10 cellular contexts compared by ENCODE assay signal in the genomic region with DNA sequence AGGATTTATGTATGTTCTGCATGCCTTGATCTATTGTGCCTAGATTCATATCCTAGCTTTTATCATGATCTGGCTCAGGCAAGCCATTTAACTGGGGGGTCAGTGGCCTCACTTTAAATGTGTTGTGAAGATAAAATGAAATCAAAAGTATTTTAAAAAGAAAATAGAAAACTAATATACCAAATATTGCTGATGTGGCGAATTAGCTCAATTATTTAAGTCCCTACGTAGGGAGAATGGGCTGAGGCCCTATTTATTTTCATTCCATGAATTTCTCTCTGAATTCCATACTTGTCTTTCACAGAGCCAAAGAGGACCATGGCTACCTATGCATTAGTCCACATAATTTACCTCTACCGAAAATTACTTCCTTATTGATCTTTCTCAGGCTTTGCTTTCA. TPM values are rescaled to one million over a fixed set of nuclear protein-coding genes. Genes with fewer than 3 reads are reported as not detected.
A peak's percentile ranks its signal among the peaks of the same experiment; 100 is the strongest.
DNase-seq lines count a peak whose midpoint lies in the region; ATAC-seq and TF ChIP-seq lines count a peak whose summit lies in the region.
"Had no signal": no experiment of that assay in that cellular context is flagged by ENCODE, and none has a peak within 500 bp of the region (broad histone marks: within the 10 kb centered on the region; RNA-seq: fewer than 3 reads in every experiment).

No MANE protein-coding gene starts in this region.

- H3K27me3 Mint-ChIP-seq in CD4-positive, alpha-beta T cell, result no peaks in the 10 kb centered on the region

- H3K27ac ChIP-seq in CD4-positive, alpha-beta T cell (ENCODE audit: low read depth, low read length), result no peak overlapping the region
- H3K27ac ChIP-seq in duodenal mucosa (ENCODE audit: low read depth, low read length) (no peak overlapping the region), neural cell (ENCODE audit: low read length) (no peak overlapping the region)
- H3K27ac ChIP-seq: thyroid gland had no signal

- H3K36me3 ChIP-seq in MG63, result peaks cover 18% of the 10 kb centered on the region
- H3K36me3 ChIP-seq in duodenal mucosa (ENCODE audit: control insufficient read depth in 1 of 2, insufficient read depth in 2 of 2, low read length in 2 of 2), result no peaks in the 10 kb centered on the region
- no peaks in the 10 kb centered on the region for H3K36me3 ChIP-seq in neural cell (ENCODE audit: insufficient read depth, low read length)
- H3K36me3 ChIP-seq: thyroid gland had no signal

- no peak for TF ChIP-seq CTCF in CD4-positive, alpha-beta T cell (IDR thresholded peaks at IDR 0.05)
- TF ChIP-seq CTCF in neural cell (IDR thresholded peaks at IDR 0.05; ENCODE audit: poor library complexity, severe bottlenecking), result no peak

- peaks cover 8% of the 10 kb centered on the region for H3K9me3 Mint-ChIP-seq in CD4-positive, alpha-beta T cell

- peak overlapping the region; percentile 95 for H3K4me2 ChIP-seq in neural cell (ENCODE audit: low read length)

- peaks cover 53% of the 10 kb centered on the region for H3K4me1 Mint-ChIP-seq in CD4-positive, alpha-beta T cell (ENCODE audit: low read depth)

- peak overlapping the region; percentile 92 for H3K27ac Mint-ChIP-seq in CD4-positive, alpha-beta T cell

- H3K9ac ChIP-seq in duodenal mucosa (ENCODE audit: low read depth in 1 of 2, low read length in 2 of 2) (peak overlapping the region; percentile 71 to 83), neural cell (ENCODE audit: low read length) (peak overlapping the region; percentile 74)

- H3K36me3 Mint-ChIP-seq in CD4-positive, alpha-beta T cell (ENCODE audit: low read depth), result peaks cover 54% of the 10 kb centered on the region

- POLR2A ChIA-PET in CD4-positive, alpha-beta T cell (lab: Charles Lee), result interaction anchor here (1.1 to 3.5 kb wide), 5 partner anchors 11 to 910 kb away, joined by 3 to 90 read pairs (median 7); a partner anchor contains a TSS

- no peak for ATAC-seq in CD4-positive, alpha-beta T cell (ENCODE audit: poor library complexity)
- no peak for ATAC-seq in GM19023 (IDR thresholded peaks at IDR 0.05; ENCODE audit: unreplicated experiment)
- ATAC-seq in HG02798 (IDR thresholded peaks at IDR 0.05; ENCODE audit: poor library complexity, unreplicated experiment), result no peak
- no peak for ATAC-seq in HG02884 (IDR thresholded peaks at IDR 0.05; ENCODE audit: unreplicated experiment)

- H3K4me3 ChIP-seq in MG63 (peak overlapping the region; percentile 69), duodenal mucosa (ENCODE audit: low read depth in 1 of 2, low read length in 2 of 2) (peak overlapping the region; percentile 97 to 100), neural cell (ENCODE audit: low read length) (peak overlapping the region; percentile 91)

- no peaks in the 10 kb centered on the region for H3K9me3 ChIP-seq in CD4-positive, alpha-beta T cell (ENCODE audit: control insufficient read depth, low read length)
- no peaks in the 10 kb centered on the region; the same call in 1 of the 2 replicates for H3K9me3 ChIP-seq in MG63
- H3K9me3 ChIP-seq in duodenal mucosa (ENCODE audit: control insufficient read depth in 1 of 2, low read length in 2 of 2), result no peaks in the 10 kb centered on the region
- H3K9me3 ChIP-seq in neural cell (ENCODE audit: low read length), result no peaks in the 10 kb centered on the region
- H3K9me3 ChIP-seq: thyroid gland had no signal

- CTCF ChIA-PET in CD4-positive, alpha-beta T cell (lab: Charles Lee), result interaction anchor here (1.6 kb wide), 1 partner anchor 56 kb away, joined by 4 read pairs; a partner anchor contains a TSS

- intact Hi-C loops in CD4-positive, alpha-beta T cell (cut with DNase I, micrococcal nuclease), result loop anchor here in 1 of 2 experiments (1.0 kb wide), 1 partner anchor 62 kb away; no protein-coding TSS in a partner anchor

- H3K4me3 Mint-ChIP-seq in CD4-positive, alpha-beta T cell, result peak overlapping the region; percentile 100

- H3K4me1 ChIP-seq in duodenal mucosa (ENCODE audit: control insufficient read depth in 1 of 2, insufficient read depth in 2 of 2, low read length in 2 of 2), result peaks cover 6 to 18% of the 10 kb centered on the region in 2 donors

- TF ChIP-seq RAD21 in neural cell (conservative IDR thresholded peaks at IDR 0.05), result no peak

- peaks cover 15% of the 10 kb centered on the region for H3K79me2 ChIP-seq in neural cell (replicated peaks; ENCODE audit: insufficient read depth, low read length)

- H3K27me3 ChIP-seq in CD4-positive, alpha-beta T cell (ENCODE audit: control insufficient read depth, insufficient read depth, low read length), result no peaks in the 10 kb centered on the region
- H3K27me3 ChIP-seq in MG63 (no peaks in the 10 kb centered on the region), duodenal mucosa (ENCODE audit: control insufficient read depth in 1 of 2, insufficient read depth in 2 of 2, low read length in 2 of 2) (no peaks in the 10 kb centered on the region), neural cell (ENCODE audit: insufficient read depth, low read depth, low read length) (peaks cover 10% of the 10 kb centered on the region)
- H3K27me3 ChIP-seq: thyroid gland had no signal

- no peaks in the 10 kb centered on the region for H4K20me1 ChIP-seq in neural cell (ENCODE audit: insufficient read depth)

- no peak for DNase-seq in CD4-positive, alpha-beta T cell
- DNase-seq in MG63, result no peak
- no peak for DNase-seq in OCI-M1 (lab: John Stamatoyannopoulos, UW)
- DNase-seq: activated CD4-positive, alpha-beta T cell treated with anti-CD3 and anti-CD28 coated beads for 1 hour had no signal

- H3K9me2 ChIP-seq in neural cell (ENCODE audit: insufficient read depth, low read length), result no peaks in the 10 kb centered on the region

- H3F3A ChIP-seq in neural cell (ENCODE audit: insufficient read depth, low read length, poor library complexity, severe bottlenecking), result peaks cover 3% of the 10 kb centered on the region

- peak overlapping the region; percentile 87 for H2AFZ ChIP-seq in neural cell (ENCODE audit: low read depth, low read length)

- no peak for TF ChIP-seq EP300 in neural cell (conservative IDR thresholded peaks at IDR 0.05; ENCODE audit: poor library complexity, severe bottlenecking)

TF ChIP-seq in neural cell, 6 proteins besides CTCF, POLR2A, EP300 and RAD21:
- TF ChIP-seq TAF1 (IDR thresholded peaks at IDR 0.05; ENCODE audit: low read depth) (no peak), EZH2 (IDR thresholded peaks at IDR 0.05; ENCODE audit: borderline replicate concordance, insufficient read depth, low read length, poor library complexity, severe bottlenecking) (no peak), POLR2AphosphoS5 (IDR thresholded peaks at IDR 0.05) (no peak), MXI1 (conservative IDR thresholded peaks at IDR 0.05; ENCODE audit: poor library complexity, severe bottlenecking) (no peak), SMC3 (conservative IDR thresholded peaks at IDR 0.05; ENCODE audit: poor library complexity) (no peak)
- TF ChIP-seq, protein P1, sequence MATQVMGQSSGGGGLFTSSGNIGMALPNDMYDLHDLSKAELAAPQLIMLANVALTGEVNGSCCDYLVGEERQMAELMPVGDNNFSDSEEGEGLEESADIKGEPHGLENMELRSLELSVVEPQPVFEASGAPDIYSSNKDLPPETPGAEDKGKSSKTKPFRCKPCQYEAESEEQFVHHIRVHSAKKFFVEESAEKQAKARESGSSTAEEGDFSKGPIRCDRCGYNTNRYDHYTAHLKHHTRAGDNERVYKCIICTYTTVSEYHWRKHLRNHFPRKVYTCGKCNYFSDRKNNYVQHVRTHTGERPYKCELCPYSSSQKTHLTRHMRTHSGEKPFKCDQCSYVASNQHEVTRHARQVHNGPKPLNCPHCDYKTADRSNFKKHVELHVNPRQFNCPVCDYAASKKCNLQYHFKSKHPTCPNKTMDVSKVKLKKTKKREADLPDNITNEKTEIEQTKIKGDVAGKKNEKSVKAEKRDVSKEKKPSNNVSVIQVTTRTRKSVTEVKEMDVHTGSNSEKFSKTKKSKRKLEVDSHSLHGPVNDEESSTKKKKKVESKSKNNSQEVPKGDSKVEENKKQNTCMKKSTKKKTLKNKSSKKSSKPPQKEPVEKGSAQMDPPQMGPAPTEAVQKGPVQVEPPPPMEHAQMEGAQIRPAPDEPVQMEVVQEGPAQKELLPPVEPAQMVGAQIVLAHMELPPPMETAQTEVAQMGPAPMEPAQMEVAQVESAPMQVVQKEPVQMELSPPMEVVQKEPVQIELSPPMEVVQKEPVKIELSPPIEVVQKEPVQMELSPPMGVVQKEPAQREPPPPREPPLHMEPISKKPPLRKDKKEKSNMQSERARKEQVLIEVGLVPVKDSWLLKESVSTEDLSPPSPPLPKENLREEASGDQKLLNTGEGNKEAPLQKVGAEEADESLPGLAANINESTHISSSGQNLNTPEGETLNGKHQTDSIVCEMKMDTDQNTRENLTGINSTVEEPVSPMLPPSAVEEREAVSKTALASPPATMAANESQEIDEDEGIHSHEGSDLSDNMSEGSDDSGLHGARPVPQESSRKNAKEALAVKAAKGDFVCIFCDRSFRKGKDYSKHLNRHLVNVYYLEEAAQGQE (IDR thresholded peaks at IDR 0.05; ENCODE audit: borderline replicate concordance), result no peak
TF ChIP-seq in neural cell: peak in this region for 0.

RNA-seq across cellular contexts. Expression of a gene that starts 1.8 kb away (rescaled TPM):
- 1 to 10 TPM; 3.9 to 4.1 TPM for total RNA-seq in CD4-positive, alpha-beta T cell
- total RNA-seq in MG63 (2014; rRNA removed; shearing (Covaris generic); ENCODE audit: low replicate concordance), result 7.5 and 8.8 TPM in 2 replicates
- 13.8 and 15.0 TPM in 2 replicates for polyA plus RNA-seq in neural cell
- 27.9 and 28.7 TPM in 2 replicates for polyA minus RNA-seq in neural cell

RNA-seq across cellular contexts. Expression of a gene that starts 1.9 kb away (rescaled TPM):
- 1 to 10 TPM in 1 of 2 experiments, under 1 TPM in 1; 0.80 to 2.3 TPM for total RNA-seq in CD4-positive, alpha-beta T cell
- 23.9 and 49.6 TPM in 2 replicates for total RNA-seq in MG63 (2014; rRNA removed; shearing (Covaris generic); ENCODE audit: low replicate concordance)
- 0.56 and 2.7 TPM in 2 replicates for polyA plus RNA-seq in neural cell
- 1.2 and 1.7 TPM in 2 replicates for polyA minus RNA-seq in neural cell

RNA-seq across cellular contexts. Expression of a gene that starts 56.6 kb away (rescaled TPM):
- 10 to 100 TPM; 27.6 to 32.8 TPM for total RNA-seq in CD4-positive, alpha-beta T cell
- total RNA-seq in MG63 (2014; rRNA removed; shearing (Covaris generic); ENCODE audit: low replicate concordance), result 5.1 and 8.5 TPM in 2 replicates
- 10.3 and 11.1 TPM in 2 replicates for polyA plus RNA-seq in neural cell
- 22.2 and 27.3 TPM in 2 replicates for polyA minus RNA-seq in neural cell
